8 cellular contexts compared by ENCODE assay signal in the genomic region with DNA sequence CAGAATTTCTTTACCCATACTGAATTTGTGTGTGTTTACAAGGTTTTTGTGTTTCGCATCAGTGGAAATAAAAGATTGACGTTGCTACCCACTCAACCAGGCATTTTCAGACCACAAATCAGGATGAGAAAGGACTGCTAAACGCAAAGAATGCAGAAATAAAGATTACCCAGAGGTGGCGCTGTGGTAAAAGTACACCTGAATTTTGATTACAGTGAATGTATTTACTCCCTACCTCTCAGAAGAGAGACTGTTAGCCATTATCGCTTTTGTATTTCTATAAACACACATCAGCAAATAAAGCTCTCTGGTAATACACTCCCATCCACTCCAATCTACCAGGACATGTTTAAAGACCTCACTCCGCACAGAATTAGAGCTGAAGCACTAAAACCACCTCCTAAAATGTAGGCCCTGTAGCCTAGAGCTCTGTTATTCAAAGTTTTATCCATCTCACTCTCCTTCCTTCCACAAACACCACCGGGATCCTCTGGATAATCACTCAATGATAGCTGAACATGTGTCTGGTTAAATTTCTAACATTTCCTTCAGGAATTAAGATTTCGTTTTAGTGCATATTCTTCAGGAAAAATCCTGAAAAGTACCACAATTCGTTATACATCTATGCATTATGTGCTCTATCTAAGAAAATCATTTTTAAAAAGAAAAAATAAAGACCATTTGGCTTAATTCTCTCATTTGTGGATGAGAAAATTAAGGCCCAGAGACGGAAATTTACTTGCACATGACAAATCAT. TPM values are rescaled to one million over a fixed set of nuclear protein-coding genes. Genes with fewer than 3 reads are reported as not detected.
A peak's percentile ranks its signal among the peaks of the same experiment; 100 is the strongest.
DNase-seq lines count a peak whose midpoint lies in the region; ATAC-seq and TF ChIP-seq lines count a peak whose summit lies in the region.

No MANE protein-coding gene starts in this region.

- POLR2A ChIA-PET in CD4-positive, alpha-beta T cell (lab: Charles Lee) = interaction anchor here (0.9 to 2.0 kb wide), 2 partner anchors 8 to 627 kb away, joined by 3 to 4 read pairs; no protein-coding TSS in a partner anchor
- POLR2A ChIA-PET in activated CD4-positive, alpha-beta memory T cell treated with anti-CD3 and anti-CD28 coated beads for 36 hours (lab: Charles Lee) = interaction anchor here (0.5 to 1.7 kb wide), 2 partner anchors 8 to 1307 kb away, joined by 4 to 5 read pairs; no protein-coding TSS in a partner anchor

- CTCF ChIA-PET in CD4-positive, alpha-beta T cell (lab: Charles Lee) = interaction anchor here (1.1 to 2.1 kb wide), 2 partner anchors 10 to 628 kb away, joined by 4 to 15 read pairs; no protein-coding TSS in a partner anchor
- CTCF ChIA-PET in activated CD4-positive, alpha-beta memory T cell treated with anti-CD3 and anti-CD28 coated beads for 36 hours (lab: Charles Lee) = interaction anchor here (0.6 to 4.0 kb wide), 23 partner anchors 9 to 1380 kb away, joined by 3 to 42 read pairs (median 4); partner anchors contain the start of gene ODF2L

- intact Hi-C loops in CD4-positive, alpha-beta T cell (cut with DNase I, micrococcal nuclease) = loop anchor here (1.0 to 10.0 kb wide), 4 partner anchors 627 to 1559 kb away; partner anchors contain the start of gene PKN2 (in 1 of the 2)
- intact Hi-C loops in activated CD4-positive, alpha-beta memory T cell treated with anti-CD3 and anti-CD28 coated beads for 36 hours (cut with micrococcal nuclease) = loop anchor here (1.0 to 5.0 kb wide), 4 partner anchors 174 to 735 kb away; no protein-coding TSS in a partner anchor
- intact Hi-C loops in sigmoid colon (cut with DNase I) = loop anchor here (2.0 to 5.0 kb wide), 3 partner anchors 194 to 735 kb away; no protein-coding TSS in a partner anchor

- H3K9me3 Mint-ChIP-seq in CD4-positive, alpha-beta T cell = no peaks in the 10 kb centered on the region
- H3K9me3 Mint-ChIP-seq in activated CD4-positive, alpha-beta memory T cell treated with anti-CD3 and anti-CD28 coated beads for 36 hours = no peaks in the 10 kb centered on the region

- H3K27ac Mint-ChIP-seq in CD4-positive, alpha-beta T cell = peak overlapping the region; percentile 26
- no peak overlapping the region for H3K27ac Mint-ChIP-seq in activated CD4-positive, alpha-beta memory T cell treated with anti-CD3 and anti-CD28 coated beads for 36 hours

- peaks cover 6% of the 10 kb centered on the region for H3K27me3 Mint-ChIP-seq in CD4-positive, alpha-beta T cell
- peaks cover 5% of the 10 kb centered on the region for H3K27me3 Mint-ChIP-seq in activated CD4-positive, alpha-beta memory T cell treated with anti-CD3 and anti-CD28 coated beads for 36 hours

- H3K27me3 ChIP-seq in CD4-positive, alpha-beta T cell (ENCODE audit: control insufficient read depth, insufficient read depth, low read length) = no peaks in the 10 kb centered on the region
- no peaks in the 10 kb centered on the region for H3K27me3 ChIP-seq in sigmoid colon

- no peak for TF ChIP-seq EP300 in sigmoid colon (IDR thresholded peaks at IDR 0.05)

- ATAC-seq in CD4-positive, alpha-beta T cell (ENCODE audit: poor library complexity) = peak; percentile 24
- ATAC-seq in GM18519 (IDR thresholded peaks at IDR 0.05; ENCODE audit: low FRiP score, unreplicated experiment) = no peak
- ATAC-seq in HG03039 (IDR thresholded peaks at IDR 0.05; ENCODE audit: unreplicated experiment) = no peak

- H3K36me3 Mint-ChIP-seq in CD4-positive, alpha-beta T cell (ENCODE audit: low read depth) = peaks cover 8% of the 10 kb centered on the region
- no peaks in the 10 kb centered on the region for H3K36me3 Mint-ChIP-seq in activated CD4-positive, alpha-beta memory T cell treated with anti-CD3 and anti-CD28 coated beads for 36 hours

- TF ChIP-seq CTCF in CD4-positive, alpha-beta T cell (IDR thresholded peaks at IDR 0.05) = peak; percentile 87
- peak; percentile 53 for TF ChIP-seq CTCF in GM20000 (IDR thresholded peaks at IDR 0.05; ENCODE audit: extremely low read depth, missing control alignments)
- TF ChIP-seq CTCF in sigmoid colon (IDR thresholded peaks at IDR 0.05) = peak; percentile 64 to 86 (median 76)

- peak overlapping the region; percentile 82 for H3K4me3 Mint-ChIP-seq in CD4-positive, alpha-beta T cell
- no peak overlapping the region for H3K4me3 Mint-ChIP-seq in activated CD4-positive, alpha-beta memory T cell treated with anti-CD3 and anti-CD28 coated beads for 36 hours

- H3K27ac ChIP-seq in CD4-positive, alpha-beta T cell (ENCODE audit: low read depth, low read length) = no peak overlapping the region
- peak overlapping the region in 3 of 4 donors; percentile 22 to 44 (median 32) for H3K27ac ChIP-seq in sigmoid colon

- 33 to 42% methylated on average over 10 of the region's 10 CpGs for WGBS in sigmoid colon, 2 donors

- no peaks in the 10 kb centered on the region for H3K36me3 ChIP-seq in sigmoid colon

- H3K4me1 Mint-ChIP-seq in CD4-positive, alpha-beta T cell (ENCODE audit: low read depth) = peaks cover 38% of the 10 kb centered on the region
- peaks cover 16% of the 10 kb centered on the region for H3K4me1 Mint-ChIP-seq in activated CD4-positive, alpha-beta memory T cell treated with anti-CD3 and anti-CD28 coated beads for 36 hours (ENCODE audit: low read depth)

- no peaks in the 10 kb centered on the region for H3K9me3 ChIP-seq in CD4-positive, alpha-beta T cell (ENCODE audit: control insufficient read depth, low read length)
- H3K9me3 ChIP-seq in sigmoid colon = no peaks in the 10 kb centered on the region

- DNase-seq in CD4-positive, alpha-beta T cell = peak in 4 of 10 experiments; percentile 2 to 34 (median 24)
- peak; percentile 52 for DNase-seq in GM20000 (ENCODE audit: low spot score)
- DNase-seq in NCI-H226 = peak; percentile 40
- peak; percentile 42 for DNase-seq in activated CD4-positive, alpha-beta memory T cell treated with anti-CD3 and anti-CD28 coated beads for 36 hours
- peak; percentile 16 for DNase-seq in foreskin melanocyte
- DNase-seq in sigmoid colon = no peak

- peaks cover 0 to 17% (median 10%) of the 10 kb centered on the region in 4 donors for H3K4me1 ChIP-seq in sigmoid colon

- TF ChIP-seq POLR2A in sigmoid colon (IDR thresholded peaks at IDR 0.05) = no peak

- no peak overlapping the region for H3K4me3 ChIP-seq in sigmoid colon

RNA-seq across cellular contexts. Expression of gene LMO4, which starts 2.5 kb away (rescaled TPM):
- total RNA-seq in CD4-positive, alpha-beta T cell = 10 to 100 TPM; 16.0 to 18.2 TPM
- total RNA-seq in activated CD4-positive, alpha-beta memory T cell treated with anti-CD3 and anti-CD28 coated beads for 36 hours = 10 to 100 TPM; 23.0 to 24.1 TPM
- 10 to 100 TPM; 41.7 to 68.3 (median 59.3) TPM for total RNA-seq in sigmoid colon
- polyA plus RNA-seq in sigmoid colon = 10 to 100 TPM; 24.5 to 37.8 (median 36.4) TPM
